8 cellular contexts compared by ENCODE assay signal in genomic region chr5:53035868-53036381, GRCh38. TPM values are rescaled to one million over a fixed set of nuclear protein-coding genes. Genes with fewer than 3 reads are reported as not detected.
DNase-seq lines count a peak whose midpoint lies in the region; FAIRE-seq and TF ChIP-seq lines count a peak whose summit lies in the region.
"Had no signal": no experiment of that assay in that cellular context is flagged by ENCODE, and none has a peak within 500 bp of the region (broad histone marks: within the 10 kb centered on the region; RNA-seq: fewer than 3 reads in every experiment).

No MANE protein-coding gene starts in this region.

- DNase-seq in HPDE6-E6E7 (ENCODE audit: extremely low spot score) (peak; percentile 55), astrocyte of the spinal cord (ENCODE audit: low read depth, low spot score) (no peak), myocyte (ENCODE audit: low read depth) (peak; percentile 12), NCI-H1417 (lab: John Stamatoyannopoulos, UW) (no peak), frontal cortex (ENCODE audit: low spot score in 2 of 2) (no peak)
- no peak for DNase-seq in activated T-cell treated with anti-CD3 and anti-CD28 coated beads, Interleukin-2, amount 50 U/mL, for 24 hours
- DNase-seq: uterus had no signal

- in situ Hi-C loops in astrocyte of the spinal cord (cut with HindIII; ENCODE audit: low sequenced_read_pairs), result no loop called here

- H3K9me3 Mint-ChIP-seq in activated T-cell treated with anti-CD3 and anti-CD28 coated beads, Interleukin-2, amount 50 U/mL, for 24 hours, result no peaks in the 10 kb centered on the region

- peaks cover 54% of the 10 kb centered on the region for H3K4me1 Mint-ChIP-seq in activated T-cell treated with anti-CD3 and anti-CD28 coated beads, Interleukin-2, amount 50 U/mL, for 24 hours (ENCODE audit: low read depth)

- H3K4me3 ChIP-seq in astrocyte of the spinal cord (ENCODE audit: low read depth, low read length), result no peak overlapping the region
- H3K4me3 ChIP-seq: uterus had no signal

- TF ChIP-seq CTCF in GM12872 (IDR thresholded peaks at IDR 0.05; ENCODE audit: insufficient read depth, low read depth, low read length) (peak; percentile 56; the same call in 2 of the 3 replicates), astrocyte of the spinal cord (IDR thresholded peaks at IDR 0.05; ENCODE audit: low read depth, low read length) (peak; percentile 42)

- no peaks in the 10 kb centered on the region for H3K36me3 Mint-ChIP-seq in activated T-cell treated with anti-CD3 and anti-CD28 coated beads, Interleukin-2, amount 50 U/mL, for 24 hours (ENCODE audit: low read depth)

- FAIRE-seq in frontal cortex (lab: Jason Lieb, UNC), result no peak

- H3K27ac Mint-ChIP-seq in activated T-cell treated with anti-CD3 and anti-CD28 coated beads, Interleukin-2, amount 50 U/mL, for 24 hours, result no peak overlapping the region

- no peak overlapping the region for H3K4me3 Mint-ChIP-seq in activated T-cell treated with anti-CD3 and anti-CD28 coated beads, Interleukin-2, amount 50 U/mL, for 24 hours

- H3K27me3 Mint-ChIP-seq in activated T-cell treated with anti-CD3 and anti-CD28 coated beads, Interleukin-2, amount 50 U/mL, for 24 hours, result peaks cover 5% of the 10 kb centered on the region

RNA-seq across cellular contexts. Expression of gene ITGA2, which starts 46.8 kb away (rescaled TPM):
- total RNA-seq in myocyte (0.21 and 0.31 TPM in 2 replicates), frontal cortex (2.0 TPM)
- 0.24 TPM for polyA plus RNA-seq in myocyte (2012)

Comparison
In these comparisons a context has a peak if more than half of its experiments do, and no peak if none do; other contexts are left out.
1. DNase-seq: peak in HPDE6-E6E7 (single experiment) and myocyte (single experiment); none in astrocyte of the spinal cord (single experiment), NCI-H1417 (0 of 3), frontal cortex (0 of 2) and activated T-cell treated with anti-CD3 and anti-CD28 coated beads, Interleukin-2, amount 50 U/mL, for 24 hours (single experiment).